ENCODE assay signal across 34 cellular contexts in genomic region chr11:69665669-69666068, GRCh38. TPM values are rescaled to one million over a fixed set of nuclear protein-coding genes. Genes with fewer than 3 reads are reported as not detected.
"Had no signal": no experiment of that assay in that cellular context is flagged by ENCODE, and none has a peak within 500 bp of the region (broad histone marks: within the 10 kb centered on the region; RNA-seq: fewer than 3 reads in every experiment).

No MANE protein-coding gene starts in this region.

- H3K27ac ChIP-seq: ascending aorta, breast epithelium, cardiac muscle cell, colonic mucosa, epithelial cell of prostate, esophagus squamous epithelium, gastroesophageal sphincter, VCaP had no signal

- H3K9me3 ChIP-seq: ascending aorta, breast epithelium, colonic mucosa, esophagus squamous epithelium, gastroesophageal sphincter had no signal

- DNase-seq: activated B cell treated with CpG ODN at 0.5 μM for 24 hours; activated CD4-positive, alpha-beta T cell treated with anti-CD3 and anti-CD28 coated beads for 48 hours; activated CD4-positive, alpha-beta T cell treated with anti-CD3 and anti-CD28 coated beads, Interleukin-2, amount 50 U/mL, for 1 hour; activated CD4-positive, alpha-beta T cell treated with anti-CD3 and anti-CD28 coated beads, Interleukin-2, amount 50 U/mL, for 48 hours; activated CD8-positive, alpha-beta memory T cell treated with anti-CD3 and anti-CD28 coated beads for 24 hours; activated CD8-positive, alpha-beta T cell treated with anti-CD3 and anti-CD28 coated beads for 36 hours; activated gamma-delta T cell; activated naive CD4-positive, alpha-beta T cell; activated naive CD4-positive, alpha-beta T cell treated with anti-CD3 and anti-CD28 coated beads, Interleukin-2, amount 10 ng/mL, durations not matched to agents 7 days and 5 days; activated naive CD8-positive, alpha-beta T cell treated with anti-CD3 and anti-CD28 coated beads, Interleukin-2, amount 10 ng/mL, durations not matched to agents 7 days and 5 days; activated T-cell treated with anti-CD3 and anti-CD28 coated beads, Interleukin-2, amount 50 U/mL, for 4 hours; central memory CD4-positive, alpha-beta T cell; cerebellar nuclear complex; colonic mucosa; effector CD8-positive, alpha-beta T cell; esophagus squamous epithelium; foreskin melanocyte; T-helper 2 cell had no signal

- H3K4me3 ChIP-seq: ascending aorta, breast epithelium, cardiac muscle cell, colonic mucosa, esophagus squamous epithelium, gastroesophageal sphincter had no signal

- H3K36me3 ChIP-seq: breast epithelium, cardiac muscle cell, colonic mucosa had no signal

- H3K27me3 ChIP-seq: ascending aorta, breast epithelium, cardiac muscle cell, colonic mucosa, esophagus squamous epithelium, gastroesophageal sphincter had no signal

- H3K4me1 ChIP-seq: breast epithelium, colonic mucosa had no signal

- FAIRE-seq: endometrium, endothelial cell of umbilical vein, TTC549 had no signal

RNA-seq across cellular contexts. Expression of gene FGF19, which starts 38.2 kb away (rescaled TPM):
- total RNA-seq: activated B cell treated with CpG ODN at 0.5 μM for 24 hours; activated CD8-positive, alpha-beta T cell treated with anti-CD3 and anti-CD28 coated beads for 36 hours; activated naive CD8-positive, alpha-beta T cell treated with anti-CD3 and anti-CD28 coated beads, Interleukin-2, amount 10 ng/mL, durations not matched to agents 7 days and 5 days; activated T-cell treated with anti-CD3 and anti-CD28 coated beads, Interleukin-2, amount 50 U/mL, for 4 hours; activated T-helper 17 cell treated with anti-CD3 and anti-CD28 coated beads, Interleukin-2, amount 50 U/mL, for 72 hours; ascending aorta; breast epithelium; cardiac muscle cell; dermis microvascular lymphatic vessel endothelial cell; endothelial cell of umbilical vein; esophagus squamous epithelium; fibroblast of lung; fibroblast of villous mesenchyme; gastroesophageal sphincter; glomerular endothelial cell; T-helper 1 cell treated with Interleukin-12 subunit alpha and Interleukin-12 subunit beta and Interleukin-4 antibody, amounts not matched to agents 30 ng/mL and 1 ng/mL, for 36 hours had no signal
- polyA plus RNA-seq: cardiac muscle cell, esophagus, fibroblast of lung had no signal
